Comparison of ENCODE assay signal across 8 cellular contexts in the genomic region with DNA sequence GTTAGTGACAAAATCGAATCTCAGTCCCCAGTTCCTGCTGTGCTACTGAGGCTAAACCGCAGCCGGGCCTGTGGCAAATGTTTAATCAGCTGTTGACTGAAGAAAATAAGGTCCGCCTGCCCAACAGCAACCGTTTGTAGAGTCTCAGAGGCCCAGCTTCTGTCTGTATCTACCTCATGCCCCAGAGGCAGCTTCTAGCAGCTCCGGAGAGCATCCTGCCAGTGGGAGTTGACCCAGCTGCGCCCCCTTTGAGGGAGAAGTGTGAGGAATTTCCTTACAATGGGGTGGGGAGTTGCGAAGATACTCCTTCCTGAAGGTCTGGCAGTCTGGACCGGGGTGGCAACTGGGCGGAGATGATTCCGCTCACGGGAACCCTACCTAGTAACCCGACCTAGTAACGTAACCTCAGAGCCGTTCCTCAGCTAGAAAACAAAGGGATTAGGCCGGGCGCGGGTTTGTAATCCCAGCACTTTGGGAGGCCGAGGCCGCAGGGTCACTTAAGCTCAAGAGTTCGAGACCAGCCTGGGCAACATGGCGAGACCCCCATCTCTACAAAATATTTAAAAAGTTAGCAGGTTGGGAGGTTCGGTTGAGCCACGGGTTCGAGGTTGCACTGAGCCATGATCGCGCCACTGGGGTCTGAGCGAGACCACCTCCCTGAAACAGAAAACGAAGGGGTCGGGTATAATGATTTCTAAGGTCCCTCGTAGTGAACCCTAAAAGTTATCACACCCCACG. TPM values are rescaled to one million over a fixed set of nuclear protein-coding genes. Genes with fewer than 3 reads are reported as not detected.
DNase-seq lines count a peak whose midpoint lies in the region; ATAC-seq and TF ChIP-seq lines count a peak whose summit lies in the region.

No MANE protein-coding gene starts in this region.

- in situ Hi-C loops in Panc1 (cut with HindIII; ENCODE audit: low pct_unique_long_range_greater_than_20kb, low sequenced_read_pairs) = no loop called here

- H3K4me3 ChIP-seq in Panc1 (ENCODE audit: low read depth in 2 of 2, low read length in 2 of 2) (peak overlapping the region; percentile 82 to 92), right atrium auricular region (peak overlapping the region; percentile 86 to 98), prostate gland (peak overlapping the region; percentile 89 to 95)

- intact Hi-C loops in Panc1 (cut with micrococcal nuclease; ENCODE audit: unreplicated experiment) = no loop called here
- intact Hi-C loops in prostate gland (cut with DNase I) = loop anchor here (1.0 kb wide), 1 partner anchor 10 kb away; the partner anchor contains the start of gene REPIN1

- TF ChIP-seq EP300 in Ishikawa (IDR thresholded peaks at IDR 0.05; ENCODE audit: borderline replicate concordance) = no peak

- H3K9me3 ChIP-seq in Panc1 (ENCODE audit: control insufficient read depth, insufficient read depth, low read depth, low read length) (no peaks in the 10 kb centered on the region), right atrium auricular region (no peaks in the 10 kb centered on the region), prostate gland (no peaks in the 10 kb centered on the region)

- BruUV-seq in Panc1 (replicated peaks; lab: Mats Ljungman, UMichigan) = TSS peak; percentile 99

- WGBS in prostate gland = 4% methylated on average over 32 of the region's 32 CpGs

- TF ChIP-seq CTCF in Panc1 (IDR thresholded peaks at IDR 0.05) (no peak), right atrium auricular region (IDR thresholded peaks at IDR 0.05) (peak in 1 of 2 donors; percentile 32), prostate gland (IDR thresholded peaks at IDR 0.05) (peak in 1 of 4 experiments; percentile 4)

- peaks cover 74% of the 10 kb centered on the region for H3K4me1 ChIP-seq in Panc1 (ENCODE audit: control insufficient read depth, insufficient read depth, low read length)
- H3K4me1 ChIP-seq in right atrium auricular region = peaks cover 0 to 46% of the 10 kb centered on the region in 2 donors
- H3K4me1 ChIP-seq in prostate gland (replicated peaks) = peaks cover 19% of the 10 kb centered on the region

- H3K27me3 ChIP-seq in Panc1 (ENCODE audit: control insufficient read depth, insufficient read depth, low read length) (no peaks in the 10 kb centered on the region), right atrium auricular region (no peaks in the 10 kb centered on the region), prostate gland (replicated peaks; ENCODE audit: insufficient read depth) (no peaks in the 10 kb centered on the region)

- 0 out of 2 replicates have a peak, but pooled peaks have one; percentile 5 for TF ChIP-seq RAD21 in Ishikawa (IDR thresholded peaks at IDR 0.05; ENCODE audit: low read depth)

- POLR2A ChIA-PET in Panc1 (lab: Charles Lee) = interaction anchor here (0.6 to 1.9 kb wide), 3 partner anchors 10 to 821 kb away, joined by 3 to 10 read pairs (median 3); partner anchors contain the start of gene REPIN1

- ATAC-seq in Panc1 (peak; percentile 32), GM19324 (IDR thresholded peaks at IDR 0.05; ENCODE audit: low FRiP score, unreplicated experiment) (no peak)

- CTCF ChIA-PET in Panc1 (lab: Charles Lee) = interaction anchor here (0.7 kb wide), 1 partner anchor 14 kb away, joined by 6 read pairs; no protein-coding TSS in a partner anchor

- H3K36me3 ChIP-seq in Panc1 (ENCODE audit: control insufficient read depth, insufficient read depth, low read length) = peaks cover 4% of the 10 kb centered on the region
- H3K36me3 ChIP-seq in right atrium auricular region = peaks cover 8% of the 10 kb centered on the region
- H3K36me3 ChIP-seq in prostate gland = no peaks in the 10 kb centered on the region

- DNase-seq in stimulated activated naive CD4-positive, alpha-beta T cell (lab: John Stamatoyannopoulos, UW) = peak in 5 of 6 experiments; percentile 13 to 59 (median 47)
- no peak for DNase-seq in stimulated activated naive CD4-positive, alpha-beta T cell treated with Interleukin-2 at 50 U/mL for 16 hours (lab: John Stamatoyannopoulos, UW)
- no peak for DNase-seq in Panc1 (ENCODE audit: low read depth, low spot score)
- peak; percentile 74 for DNase-seq in right atrium auricular region (ENCODE audit: low spot score)
- peak; percentile 59 for DNase-seq in prostate gland (ENCODE audit: low spot score)

- H3K27ac ChIP-seq in Panc1 (ENCODE audit: low read length) (peak overlapping the region; percentile 98), angular gyrus (ENCODE audit: low read depth, low read length) (peak overlapping the region; percentile 96), right atrium auricular region (peak overlapping the region; percentile 93 to 96), prostate gland (peak overlapping the region; percentile 93 to 94)

- peak; percentile 24 for TF ChIP-seq POLR2A in prostate gland (IDR thresholded peaks at IDR 0.05)

TF ChIP-seq in Ishikawa, 13 proteins besides CTCF, POLR2A, EP300 and RAD21:
- TF ChIP-seq FOXM1 (IDR thresholded peaks at IDR 0.05; ENCODE audit: borderline replicate concordance, low read depth) (no peak), TCF12 (IDR thresholded peaks at IDR 0.05; ENCODE audit: low read depth) (no peak)

RNA-seq across cellular contexts. Expression of gene ZNF775, which starts 0.8 kb away (rescaled TPM):
- total RNA-seq in Panc1 (2021; ENCODE audit: unreplicated experiment) (14.7 TPM), right atrium auricular region (1 to 10 TPM; 4.1 to 6.2 TPM), prostate gland (10 to 100 TPM; 14.4 to 14.8 TPM)
- 14.8 TPM for polyA plus RNA-seq in Panc1 (2012; ENCODE audit: insufficient read length)

RNA-seq across cellular contexts. Expression of gene REPIN1, which starts 9.7 kb away (rescaled TPM):
- 209 TPM for total RNA-seq in Panc1 (2021; ENCODE audit: unreplicated experiment)
- 158 TPM for polyA plus RNA-seq in Panc1 (2012; ENCODE audit: insufficient read length)
- 100 to 1,000 TPM in 1 of 2 donors, 10 to 100 TPM in 1; 100.0 to 110 TPM for total RNA-seq in right atrium auricular region
- 100 to 1,000 TPM; 150 to 171 TPM for total RNA-seq in prostate gland

RNA-seq across cellular contexts. Expression of gene RARRES2, which starts 36.9 kb away (rescaled TPM):
- total RNA-seq in Panc1 (2021; ENCODE audit: unreplicated experiment) (1.1 TPM), right atrium auricular region (100 to 1,000 TPM; 105 to 197 TPM), prostate gland (10 to 100 TPM; 98.8 to 99.8 TPM)
- not detected for polyA plus RNA-seq in Panc1 (2012; ENCODE audit: insufficient read length)

RNA-seq across cellular contexts. Expression of gene ACTR3C, which starts 54.9 kb away (rescaled TPM):
- total RNA-seq in Panc1 (2021; ENCODE audit: unreplicated experiment) (6.5 TPM), right atrium auricular region (1 to 10 TPM; 3.2 to 4.1 TPM), prostate gland (10 to 100 TPM; 10.7 to 15.1 TPM)
- polyA plus RNA-seq in Panc1 (2012; ENCODE audit: insufficient read length) = 2.8 TPM

RNA-seq across cellular contexts. Expression of gene LRRC61, which starts 55.1 kb away (rescaled TPM):
- total RNA-seq in Panc1 (2021; ENCODE audit: unreplicated experiment) (13.8 TPM), right atrium auricular region (1 to 10 TPM; 9.7 to 9.8 TPM), prostate gland (10 to 100 TPM; 25.8 to 34.4 TPM)
- polyA plus RNA-seq in Panc1 (2012; ENCODE audit: insufficient read length) = 24.0 TPM

Comparison
In these comparisons a context has a peak if more than half of its experiments do, and no peak if none do; other contexts are left out.
1. DNase-seq: peak in stimulated activated naive CD4-positive, alpha-beta T cell (5 of 6), right atrium auricular region (single experiment) and prostate gland (single experiment); none in stimulated activated naive CD4-positive, alpha-beta T cell treated with Interleukin-2 at 50 U/mL for 16 hours (single experiment) and Panc1 (single experiment).
2. RNA of gene RARRES2, which starts 36.9 kb away (total RNA-seq): 105 to 197 TPM in right atrium auricular region and 98.8 to 99.8 TPM in prostate gland; 1.1 TPM in Panc1 (single experiment); every median in the first group is over 10 times any median in the second.
3. Peak in every context shown above with its lines, with median percentiles within 50 percentile points of each other: H3K27ac ChIP-seq and H3K4me3 ChIP-seq.